ENCODE assay signal across 1 cellular context in the genomic region with DNA sequence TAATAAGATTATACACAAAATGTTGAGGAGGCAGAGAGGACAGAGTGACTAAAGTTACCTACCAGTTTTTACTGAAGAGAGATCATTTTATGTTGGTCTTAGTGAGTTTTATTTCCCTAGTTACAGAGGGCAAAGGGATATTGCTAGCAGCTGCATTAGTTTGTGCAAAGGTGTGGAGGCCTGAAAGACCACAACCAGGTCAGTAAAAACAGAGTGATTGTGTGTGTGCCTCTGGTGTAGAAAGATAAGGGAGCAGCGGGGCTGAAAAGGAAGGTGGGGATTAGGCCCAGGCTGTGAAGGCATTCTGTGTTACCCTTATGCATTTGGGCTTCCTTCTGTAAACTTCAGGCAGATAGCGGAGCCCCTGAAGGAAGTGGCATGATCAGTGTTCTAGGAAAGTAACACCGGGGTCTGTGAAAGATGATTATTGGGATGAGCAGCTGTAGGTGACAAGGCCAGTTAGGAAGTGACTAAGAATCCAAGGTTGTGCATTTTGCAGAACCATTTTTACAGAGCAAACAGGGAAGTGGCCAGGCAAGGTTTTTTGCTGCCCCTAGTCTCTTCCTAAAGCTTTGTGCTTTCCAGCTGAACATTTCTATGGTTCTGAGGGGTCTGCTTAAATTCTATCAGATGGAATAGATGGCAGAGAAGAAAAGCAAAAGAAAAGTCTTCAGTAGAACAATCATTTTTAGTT.
A peak's percentile ranks its signal among the peaks of the same experiment; 100 is the strongest.
TF ChIP-seq lines count a peak whose summit lies in the region.

No MANE protein-coding gene starts in this region.

TF ChIP-seq in K562, 482 proteins besides CTCF, POLR2A, EP300 and RAD21 (continued from another document and continues in another):
- 0 out of 2 replicates have a peak, but pooled peaks have one; percentile 42 for TF ChIP-seq NFATC3 (IDR thresholded peaks at IDR 0.05)
- no peak for TF ChIP-seq ZFP30 (CRISPR knock-in tag; IDR thresholded peaks at IDR 0.05; ENCODE audit: borderline replicate concordance)
- peak; percentile 39; the same call in 1 of the 2 replicates for TF ChIP-seq JUN (IDR thresholded peaks at IDR 0.05; ENCODE audit: borderline replicate concordance, low read depth, low read length)
- TF ChIP-seq JUN (CRISPR knock-in tag; IDR thresholded peaks at IDR 0.05; ENCODE audit: borderline replicate concordance), result 0 out of 2 replicates have a peak, but pooled peaks have one; percentile 39
- no peak for TF ChIP-seq BRD9 (IDR thresholded peaks at IDR 0.05; ENCODE audit: low read depth, partially characterized antibody)
- no peak for TF ChIP-seq DNMT1 (IDR thresholded peaks at IDR 0.05)
- TF ChIP-seq SMC3 (conservative IDR thresholded peaks at IDR 0.05; ENCODE audit: insufficient read depth, low read depth, low read length), result no peak
- no peak for TF ChIP-seq ZSCAN29 (IDR thresholded peaks at IDR 0.05)
- no peak for TF ChIP-seq CHD4 (IDR thresholded peaks at IDR 0.05; ENCODE audit: insufficient read depth, insufficient replicate concordance, low read depth, low read length, poor library complexity, severe bottlenecking)
- TF ChIP-seq GATA2 (CRISPR knock-in tag; IDR thresholded peaks at IDR 0.05), result peak; percentile 88
- TF ChIP-seq, protein P1, sequence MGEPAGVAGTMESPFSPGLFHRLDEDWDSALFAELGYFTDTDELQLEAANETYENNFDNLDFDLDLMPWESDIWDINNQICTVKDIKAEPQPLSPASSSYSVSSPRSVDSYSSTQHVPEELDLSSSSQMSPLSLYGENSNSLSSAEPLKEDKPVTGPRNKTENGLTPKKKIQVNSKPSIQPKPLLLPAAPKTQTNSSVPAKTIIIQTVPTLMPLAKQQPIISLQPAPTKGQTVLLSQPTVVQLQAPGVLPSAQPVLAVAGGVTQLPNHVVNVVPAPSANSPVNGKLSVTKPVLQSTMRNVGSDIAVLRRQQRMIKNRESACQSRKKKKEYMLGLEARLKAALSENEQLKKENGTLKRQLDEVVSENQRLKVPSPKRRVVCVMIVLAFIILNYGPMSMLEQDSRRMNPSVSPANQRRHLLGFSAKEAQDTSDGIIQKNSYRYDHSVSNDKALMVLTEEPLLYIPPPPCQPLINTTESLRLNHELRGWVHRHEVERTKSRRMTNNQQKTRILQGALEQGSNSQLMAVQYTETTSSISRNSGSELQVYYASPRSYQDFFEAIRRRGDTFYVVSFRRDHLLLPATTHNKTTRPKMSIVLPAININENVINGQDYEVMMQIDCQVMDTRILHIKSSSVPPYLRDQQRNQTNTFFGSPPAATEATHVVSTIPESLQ (CRISPR knock-in tag; IDR thresholded peaks at IDR 0.05), result no peak; the same call in 1 of the 2 replicates
- no peak for TF ChIP-seq NR2C1 (IDR thresholded peaks at IDR 0.05)
- TF ChIP-seq NR2C1 (tag; IDR thresholded peaks at IDR 0.05), result no peak
- TF ChIP-seq SREBF1 (IDR thresholded peaks at IDR 0.05; ENCODE audit: borderline replicate concordance, low read depth, low read length), result no peak
- TF ChIP-seq, protein P2, sequence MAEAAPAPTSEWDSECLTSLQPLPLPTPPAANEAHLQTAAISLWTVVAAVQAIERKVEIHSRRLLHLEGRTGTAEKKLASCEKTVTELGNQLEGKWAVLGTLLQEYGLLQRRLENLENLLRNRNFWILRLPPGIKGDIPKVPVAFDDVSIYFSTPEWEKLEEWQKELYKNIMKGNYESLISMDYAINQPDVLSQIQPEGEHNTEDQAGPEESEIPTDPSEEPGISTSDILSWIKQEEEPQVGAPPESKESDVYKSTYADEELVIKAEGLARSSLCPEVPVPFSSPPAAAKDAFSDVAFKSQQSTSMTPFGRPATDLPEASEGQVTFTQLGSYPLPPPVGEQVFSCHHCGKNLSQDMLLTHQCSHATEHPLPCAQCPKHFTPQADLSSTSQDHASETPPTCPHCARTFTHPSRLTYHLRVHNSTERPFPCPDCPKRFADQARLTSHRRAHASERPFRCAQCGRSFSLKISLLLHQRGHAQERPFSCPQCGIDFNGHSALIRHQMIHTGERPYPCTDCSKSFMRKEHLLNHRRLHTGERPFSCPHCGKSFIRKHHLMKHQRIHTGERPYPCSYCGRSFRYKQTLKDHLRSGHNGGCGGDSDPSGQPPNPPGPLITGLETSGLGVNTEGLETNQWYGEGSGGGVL (CRISPR knock-in tag; IDR thresholded peaks at IDR 0.05), result no peak
- TF ChIP-seq BCOR (IDR thresholded peaks at IDR 0.05), result peak; percentile 70
- TF ChIP-seq, protein P3, sequence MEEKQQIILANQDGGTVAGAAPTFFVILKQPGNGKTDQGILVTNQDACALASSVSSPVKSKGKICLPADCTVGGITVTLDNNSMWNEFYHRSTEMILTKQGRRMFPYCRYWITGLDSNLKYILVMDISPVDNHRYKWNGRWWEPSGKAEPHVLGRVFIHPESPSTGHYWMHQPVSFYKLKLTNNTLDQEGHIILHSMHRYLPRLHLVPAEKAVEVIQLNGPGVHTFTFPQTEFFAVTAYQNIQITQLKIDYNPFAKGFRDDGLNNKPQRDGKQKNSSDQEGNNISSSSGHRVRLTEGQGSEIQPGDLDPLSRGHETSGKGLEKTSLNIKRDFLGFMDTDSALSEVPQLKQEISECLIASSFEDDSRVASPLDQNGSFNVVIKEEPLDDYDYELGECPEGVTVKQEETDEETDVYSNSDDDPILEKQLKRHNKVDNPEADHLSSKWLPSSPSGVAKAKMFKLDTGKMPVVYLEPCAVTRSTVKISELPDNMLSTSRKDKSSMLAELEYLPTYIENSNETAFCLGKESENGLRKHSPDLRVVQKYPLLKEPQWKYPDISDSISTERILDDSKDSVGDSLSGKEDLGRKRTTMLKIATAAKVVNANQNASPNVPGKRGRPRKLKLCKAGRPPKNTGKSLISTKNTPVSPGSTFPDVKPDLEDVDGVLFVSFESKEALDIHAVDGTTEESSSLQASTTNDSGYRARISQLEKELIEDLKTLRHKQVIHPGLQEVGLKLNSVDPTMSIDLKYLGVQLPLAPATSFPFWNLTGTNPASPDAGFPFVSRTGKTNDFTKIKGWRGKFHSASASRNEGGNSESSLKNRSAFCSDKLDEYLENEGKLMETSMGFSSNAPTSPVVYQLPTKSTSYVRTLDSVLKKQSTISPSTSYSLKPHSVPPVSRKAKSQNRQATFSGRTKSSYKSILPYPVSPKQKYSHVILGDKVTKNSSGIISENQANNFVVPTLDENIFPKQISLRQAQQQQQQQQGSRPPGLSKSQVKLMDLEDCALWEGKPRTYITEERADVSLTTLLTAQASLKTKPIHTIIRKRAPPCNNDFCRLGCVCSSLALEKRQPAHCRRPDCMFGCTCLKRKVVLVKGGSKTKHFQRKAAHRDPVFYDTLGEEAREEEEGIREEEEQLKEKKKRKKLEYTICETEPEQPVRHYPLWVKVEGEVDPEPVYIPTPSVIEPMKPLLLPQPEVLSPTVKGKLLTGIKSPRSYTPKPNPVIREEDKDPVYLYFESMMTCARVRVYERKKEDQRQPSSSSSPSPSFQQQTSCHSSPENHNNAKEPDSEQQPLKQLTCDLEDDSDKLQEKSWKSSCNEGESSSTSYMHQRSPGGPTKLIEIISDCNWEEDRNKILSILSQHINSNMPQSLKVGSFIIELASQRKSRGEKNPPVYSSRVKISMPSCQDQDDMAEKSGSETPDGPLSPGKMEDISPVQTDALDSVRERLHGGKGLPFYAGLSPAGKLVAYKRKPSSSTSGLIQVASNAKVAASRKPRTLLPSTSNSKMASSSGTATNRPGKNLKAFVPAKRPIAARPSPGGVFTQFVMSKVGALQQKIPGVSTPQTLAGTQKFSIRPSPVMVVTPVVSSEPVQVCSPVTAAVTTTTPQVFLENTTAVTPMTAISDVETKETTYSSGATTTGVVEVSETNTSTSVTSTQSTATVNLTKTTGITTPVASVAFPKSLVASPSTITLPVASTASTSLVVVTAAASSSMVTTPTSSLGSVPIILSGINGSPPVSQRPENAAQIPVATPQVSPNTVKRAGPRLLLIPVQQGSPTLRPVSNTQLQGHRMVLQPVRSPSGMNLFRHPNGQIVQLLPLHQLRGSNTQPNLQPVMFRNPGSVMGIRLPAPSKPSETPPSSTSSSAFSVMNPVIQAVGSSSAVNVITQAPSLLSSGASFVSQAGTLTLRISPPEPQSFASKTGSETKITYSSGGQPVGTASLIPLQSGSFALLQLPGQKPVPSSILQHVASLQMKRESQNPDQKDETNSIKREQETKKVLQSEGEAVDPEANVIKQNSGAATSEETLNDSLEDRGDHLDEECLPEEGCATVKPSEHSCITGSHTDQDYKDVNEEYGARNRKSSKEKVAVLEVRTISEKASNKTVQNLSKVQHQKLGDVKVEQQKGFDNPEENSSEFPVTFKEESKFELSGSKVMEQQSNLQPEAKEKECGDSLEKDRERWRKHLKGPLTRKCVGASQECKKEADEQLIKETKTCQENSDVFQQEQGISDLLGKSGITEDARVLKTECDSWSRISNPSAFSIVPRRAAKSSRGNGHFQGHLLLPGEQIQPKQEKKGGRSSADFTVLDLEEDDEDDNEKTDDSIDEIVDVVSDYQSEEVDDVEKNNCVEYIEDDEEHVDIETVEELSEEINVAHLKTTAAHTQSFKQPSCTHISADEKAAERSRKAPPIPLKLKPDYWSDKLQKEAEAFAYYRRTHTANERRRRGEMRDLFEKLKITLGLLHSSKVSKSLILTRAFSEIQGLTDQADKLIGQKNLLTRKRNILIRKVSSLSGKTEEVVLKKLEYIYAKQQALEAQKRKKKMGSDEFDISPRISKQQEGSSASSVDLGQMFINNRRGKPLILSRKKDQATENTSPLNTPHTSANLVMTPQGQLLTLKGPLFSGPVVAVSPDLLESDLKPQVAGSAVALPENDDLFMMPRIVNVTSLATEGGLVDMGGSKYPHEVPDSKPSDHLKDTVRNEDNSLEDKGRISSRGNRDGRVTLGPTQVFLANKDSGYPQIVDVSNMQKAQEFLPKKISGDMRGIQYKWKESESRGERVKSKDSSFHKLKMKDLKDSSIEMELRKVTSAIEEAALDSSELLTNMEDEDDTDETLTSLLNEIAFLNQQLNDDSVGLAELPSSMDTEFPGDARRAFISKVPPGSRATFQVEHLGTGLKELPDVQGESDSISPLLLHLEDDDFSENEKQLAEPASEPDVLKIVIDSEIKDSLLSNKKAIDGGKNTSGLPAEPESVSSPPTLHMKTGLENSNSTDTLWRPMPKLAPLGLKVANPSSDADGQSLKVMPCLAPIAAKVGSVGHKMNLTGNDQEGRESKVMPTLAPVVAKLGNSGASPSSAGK (IDR thresholded peaks at IDR 0.05), result no peak
- TF ChIP-seq GABPB2 (CRISPR knock-in tag; conservative IDR thresholded peaks at IDR 0.05), result no peak
- peak; percentile 69; the same call in 1 of the 2 replicates for TF ChIP-seq PHTF2 (CRISPR knock-in tag; IDR thresholded peaks at IDR 0.05)
- no peak for TF ChIP-seq HNRNPUL1 (IDR thresholded peaks at IDR 0.05; ENCODE audit: low read length)
- TF ChIP-seq ZNF121 (CRISPR knock-in tag; conservative IDR thresholded peaks at IDR 0.05), result no peak
- TF ChIP-seq, protein P4, sequence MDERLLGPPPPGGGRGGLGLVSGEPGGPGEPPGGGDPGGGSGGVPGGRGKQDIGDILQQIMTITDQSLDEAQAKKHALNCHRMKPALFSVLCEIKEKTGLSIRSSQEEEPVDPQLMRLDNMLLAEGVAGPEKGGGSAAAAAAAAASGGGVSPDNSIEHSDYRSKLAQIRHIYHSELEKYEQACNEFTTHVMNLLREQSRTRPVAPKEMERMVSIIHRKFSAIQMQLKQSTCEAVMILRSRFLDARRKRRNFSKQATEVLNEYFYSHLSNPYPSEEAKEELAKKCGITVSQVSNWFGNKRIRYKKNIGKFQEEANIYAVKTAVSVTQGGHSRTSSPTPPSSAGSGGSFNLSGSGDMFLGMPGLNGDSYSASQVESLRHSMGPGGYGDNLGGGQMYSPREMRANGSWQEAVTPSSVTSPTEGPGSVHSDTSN (CRISPR knock-in tag; IDR thresholded peaks at IDR 0.05; ENCODE audit: low read depth), result no peak
- TF ChIP-seq, protein P4 (tag; conservative IDR thresholded peaks at IDR 0.05; ENCODE audit: low read depth), result no peak
- TF ChIP-seq, protein P5, sequence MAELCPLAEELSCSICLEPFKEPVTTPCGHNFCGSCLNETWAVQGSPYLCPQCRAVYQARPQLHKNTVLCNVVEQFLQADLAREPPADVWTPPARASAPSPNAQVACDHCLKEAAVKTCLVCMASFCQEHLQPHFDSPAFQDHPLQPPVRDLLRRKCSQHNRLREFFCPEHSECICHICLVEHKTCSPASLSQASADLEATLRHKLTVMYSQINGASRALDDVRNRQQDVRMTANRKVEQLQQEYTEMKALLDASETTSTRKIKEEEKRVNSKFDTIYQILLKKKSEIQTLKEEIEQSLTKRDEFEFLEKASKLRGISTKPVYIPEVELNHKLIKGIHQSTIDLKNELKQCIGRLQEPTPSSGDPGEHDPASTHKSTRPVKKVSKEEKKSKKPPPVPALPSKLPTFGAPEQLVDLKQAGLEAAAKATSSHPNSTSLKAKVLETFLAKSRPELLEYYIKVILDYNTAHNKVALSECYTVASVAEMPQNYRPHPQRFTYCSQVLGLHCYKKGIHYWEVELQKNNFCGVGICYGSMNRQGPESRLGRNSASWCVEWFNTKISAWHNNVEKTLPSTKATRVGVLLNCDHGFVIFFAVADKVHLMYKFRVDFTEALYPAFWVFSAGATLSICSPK (IDR thresholded peaks at IDR 0.05; ENCODE audit: borderline replicate concordance), result no peak
- peak; percentile 34; the same call in 1 of the 2 replicates for TF ChIP-seq EP400 (IDR thresholded peaks at IDR 0.05)
- TF ChIP-seq SPI1 (IDR thresholded peaks at IDR 0.05; ENCODE audit: borderline replicate concordance, low read depth, low read length), result peak; percentile 88
- no peak for TF ChIP-seq ZNF239 (CRISPR knock-in tag; IDR thresholded peaks at IDR 0.05)
- no peak for TF ChIP-seq SLC30A9 (CRISPR knock-in tag; IDR thresholded peaks at IDR 0.05)
- peak; percentile 55; the same call in 1 of the 2 replicates for TF ChIP-seq FOSL1 (tag; conservative IDR thresholded peaks at IDR 0.05)
- TF ChIP-seq PCBP1 (IDR thresholded peaks at IDR 0.05; ENCODE audit: low read depth, low read length, poor library complexity, severe bottlenecking), result no peak
- no peak for TF ChIP-seq MAFG (tag; conservative IDR thresholded peaks at IDR 0.05)
- peak; percentile 91 for TF ChIP-seq RNF2 (IDR thresholded peaks at IDR 0.05)
- TF ChIP-seq, protein P6, sequence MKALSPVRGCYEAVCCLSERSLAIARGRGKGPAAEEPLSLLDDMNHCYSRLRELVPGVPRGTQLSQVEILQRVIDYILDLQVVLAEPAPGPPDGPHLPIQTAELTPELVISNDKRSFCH (CRISPR knock-in tag; IDR thresholded peaks at IDR 0.05), result no peak
- TF ChIP-seq, protein P6 (tag; IDR thresholded peaks at IDR 0.05), result peak; percentile 65; the same call in 1 of the 2 replicates
- no peak for TF ChIP-seq ZNF253 (CRISPR knock-in tag; conservative IDR thresholded peaks at IDR 0.05)
- TF ChIP-seq HNRNPL (IDR thresholded peaks at IDR 0.05; ENCODE audit: low read depth, low read length), result 0 out of 2 replicates have a peak, but pooled peaks have one; percentile 9
- TF ChIP-seq POLR2H (tag; IDR thresholded peaks at IDR 0.05; ENCODE audit: low read depth), result no peak
- 0 out of 2 replicates have a peak, but pooled peaks have one; percentile 46 for TF ChIP-seq E2F3 (CRISPR knock-in tag; IDR thresholded peaks at IDR 0.05)
- TF ChIP-seq EZH2 (IDR thresholded peaks at IDR 0.05; ENCODE audit: borderline replicate concordance, low read depth, low read length), result no peak
- TF ChIP-seq LARP7 (IDR thresholded peaks at IDR 0.05), result no peak
- TF ChIP-seq ERF (CRISPR knock-in tag; IDR thresholded peaks at IDR 0.05), result 0 out of 2 replicates have a peak, but pooled peaks have one; percentile 65
- no peak for TF ChIP-seq ZNF668 (CRISPR knock-in tag; IDR thresholded peaks at IDR 0.05)
